In the genomic region with DNA sequence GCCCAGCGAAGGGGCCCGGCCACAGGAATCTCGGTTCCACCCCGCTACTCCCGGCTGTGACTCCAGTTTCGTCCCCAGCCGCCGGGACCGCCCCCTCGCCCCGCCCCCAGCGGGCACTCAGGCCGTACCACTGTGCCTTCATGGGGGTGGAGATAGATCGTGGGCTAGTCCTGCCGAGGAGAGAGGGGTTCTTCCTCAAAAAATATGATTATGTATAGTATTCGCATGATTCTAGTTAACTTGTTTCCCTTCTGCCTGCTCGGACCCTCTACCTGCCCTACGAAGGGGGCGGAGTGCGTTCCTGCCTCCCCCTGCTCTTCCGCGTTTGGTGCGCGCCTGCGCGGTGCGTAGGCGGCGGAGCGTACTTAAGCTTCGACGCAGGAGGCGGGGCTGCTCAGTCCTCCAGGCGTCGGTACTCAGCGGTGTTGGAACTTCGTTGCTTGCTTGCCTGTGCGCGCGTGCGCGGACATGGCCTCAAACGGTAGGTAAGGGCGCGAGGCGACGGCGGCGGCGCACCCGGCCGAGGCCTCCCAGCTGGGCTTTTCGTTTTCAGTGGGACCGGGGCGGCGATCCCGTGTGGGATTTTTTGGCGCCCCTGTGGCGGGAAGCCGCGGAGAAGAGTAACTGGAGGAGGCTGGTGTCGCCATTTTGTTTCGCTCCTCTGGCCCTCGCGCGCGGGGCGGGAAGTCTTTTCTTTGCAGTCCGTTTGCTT, we compare ENCODE assay signal across 1 cellular context.
TF ChIP-seq lines count a peak whose summit lies in the region.

Gene FUS (plus strand): TSS at position 393 of the 712 bp plus-strand sequence. CDS start 76 bp downstream, at position 469.

TF ChIP-seq in K562, 482 proteins besides CTCF, POLR2A, EP300 and RAD21 (continued from another document and continues in another):
- TF ChIP-seq, protein P1, sequence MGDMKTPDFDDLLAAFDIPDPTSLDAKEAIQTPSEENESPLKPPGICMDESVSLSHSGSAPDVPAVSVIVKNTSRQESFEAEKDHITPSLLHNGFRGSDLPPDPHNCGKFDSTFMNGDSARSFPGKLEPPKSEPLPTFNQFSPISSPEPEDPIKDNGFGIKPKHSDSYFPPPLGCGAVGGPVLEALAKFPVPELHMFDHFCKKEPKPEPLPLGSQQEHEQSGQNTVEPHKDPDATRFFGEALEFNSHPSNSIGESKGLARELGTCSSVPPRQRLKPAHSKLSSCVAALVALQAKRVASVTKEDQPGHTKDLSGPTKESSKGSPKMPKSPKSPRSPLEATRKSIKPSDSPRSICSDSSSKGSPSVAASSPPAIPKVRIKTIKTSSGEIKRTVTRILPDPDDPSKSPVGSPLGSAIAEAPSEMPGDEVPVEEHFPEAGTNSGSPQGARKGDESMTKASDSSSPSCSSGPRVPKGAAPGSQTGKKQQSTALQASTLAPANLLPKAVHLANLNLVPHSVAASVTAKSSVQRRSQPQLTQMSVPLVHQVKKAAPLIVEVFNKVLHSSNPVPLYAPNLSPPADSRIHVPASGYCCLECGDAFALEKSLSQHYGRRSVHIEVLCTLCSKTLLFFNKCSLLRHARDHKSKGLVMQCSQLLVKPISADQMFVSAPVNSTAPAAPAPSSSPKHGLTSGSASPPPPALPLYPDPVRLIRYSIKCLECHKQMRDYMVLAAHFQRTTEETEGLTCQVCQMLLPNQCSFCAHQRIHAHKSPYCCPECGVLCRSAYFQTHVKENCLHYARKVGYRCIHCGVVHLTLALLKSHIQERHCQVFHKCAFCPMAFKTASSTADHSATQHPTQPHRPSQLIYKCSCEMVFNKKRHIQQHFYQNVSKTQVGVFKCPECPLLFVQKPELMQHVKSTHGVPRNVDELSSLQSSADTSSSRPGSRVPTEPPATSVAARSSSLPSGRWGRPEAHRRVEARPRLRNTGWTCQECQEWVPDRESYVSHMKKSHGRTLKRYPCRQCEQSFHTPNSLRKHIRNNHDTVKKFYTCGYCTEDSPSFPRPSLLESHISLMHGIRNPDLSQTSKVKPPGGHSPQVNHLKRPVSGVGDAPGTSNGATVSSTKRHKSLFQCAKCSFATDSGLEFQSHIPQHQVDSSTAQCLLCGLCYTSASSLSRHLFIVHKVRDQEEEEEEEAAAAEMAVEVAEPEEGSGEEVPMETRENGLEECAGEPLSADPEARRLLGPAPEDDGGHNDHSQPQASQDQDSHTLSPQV (IDR thresholded peaks at IDR 0.05) = no peak; the same call in 1 of the 2 replicates
- TF ChIP-seq TCF7 (IDR thresholded peaks at IDR 0.05; ENCODE audit: borderline replicate concordance) (0 out of 2 replicates have a peak, but pooled peaks have one; percentile 63), TOE1 (IDR thresholded peaks at IDR 0.05; ENCODE audit: borderline replicate concordance) (peak; percentile 99), TOE1 (CRISPR knock-in tag; IDR thresholded peaks at IDR 0.05; ENCODE audit: borderline replicate concordance, low read depth) (peak; percentile 79; the same call in 1 of the 2 replicates), FOXO4 (CRISPR knock-in tag; IDR thresholded peaks at IDR 0.05) (peak; percentile 80; the same call in 1 of the 2 replicates), NFIC (IDR thresholded peaks at IDR 0.05) (peak; percentile 83), HMG20B (CRISPR knock-in tag; IDR thresholded peaks at IDR 0.05) (peak; percentile 83; the same call in 1 of the 2 replicates), SMAD1 (IDR thresholded peaks at IDR 0.05; ENCODE audit: low read depth, low read length, partially characterized antibody) (peak; percentile 98), NR2F6 (CRISPR knock-in tag; IDR thresholded peaks at IDR 0.05) (peak; percentile 54; the same call in 1 of the 2 replicates), CBX1 (IDR thresholded peaks at IDR 0.05; ENCODE audit: low read depth) (peak; percentile 97), KDM5B (IDR thresholded peaks at IDR 0.05; ENCODE audit: insufficient replicate concordance, low read depth, low read length) (peak; percentile 100), CBFA2T3 (IDR thresholded peaks at IDR 0.05) (peak; percentile 29; the same call in 1 of the 2 replicates), PHF8 (IDR thresholded peaks at IDR 0.05; ENCODE audit: borderline replicate concordance, low read length) (peak; percentile 89), TBL1XR1 (IDR thresholded peaks at IDR 0.05; ENCODE audit: low read length in 2 of 2) (peak in 1 of 2 experiments; percentile 91; a peak in 1 of 4 replicates), ZNF232 (CRISPR knock-in tag; IDR thresholded peaks at IDR 0.05) (peak; percentile 86; the same call in 1 of the 2 replicates), XRCC5 (IDR thresholded peaks at IDR 0.05; ENCODE audit: low read depth, low read length) (0 out of 2 replicates have a peak, but pooled peaks have one; percentile 4), USF1 (CRISPR knock-in tag; IDR thresholded peaks at IDR 0.05) (0 out of 2 replicates have a peak, but pooled peaks have one; percentile 29), RFX5 (IDR thresholded peaks at IDR 0.05; ENCODE audit: low read depth, low read length) (peak; percentile 47; the same call in 1 of the 2 replicates), E2F5 (CRISPR knock-in tag; IDR thresholded peaks at IDR 0.05) (peak; percentile 68; the same call in 1 of the 2 replicates), CBX5 (IDR thresholded peaks at IDR 0.05; ENCODE audit: borderline replicate concordance, low read depth) (0 out of 2 replicates have a peak, but pooled peaks have one; percentile 20), MCM5 (IDR thresholded peaks at IDR 0.05; ENCODE audit: low read depth) (no peak), SRSF7 (optimal IDR thresholded peaks at IDR 0.05; ENCODE audit: low read depth, low read length) (peak; percentile 95), HMGXB4 (CRISPR knock-in tag; IDR thresholded peaks at IDR 0.05) (peak; percentile 26; the same call in 1 of the 2 replicates), BRD9 (IDR thresholded peaks at IDR 0.05; ENCODE audit: low read depth, partially characterized antibody) (peak; percentile 26), SUPT5H (IDR thresholded peaks at IDR 0.05) (peak; percentile 100), BCLAF1 (IDR thresholded peaks at IDR 0.05; ENCODE audit: borderline replicate concordance in 1 of 2, control insufficient read depth in 1 of 2, low read depth in 2 of 2, low read length in 1 of 2) (peak in 1 of 2 experiments; percentile 100; a peak in 2 of 4 replicates), NUFIP1 (IDR thresholded peaks at IDR 0.05; ENCODE audit: partially characterized antibody) (peak; percentile 97), NEUROD1 (IDR thresholded peaks at IDR 0.05; ENCODE audit: borderline replicate concordance, low read depth, low read length, partially characterized antibody) (peak; percentile 93), ZNF830 (CRISPR knock-in tag; IDR thresholded peaks at IDR 0.05) (peak; percentile 97; the same call in 1 of the 2 replicates), MTA3 (IDR thresholded peaks at IDR 0.05; ENCODE audit: borderline replicate concordance) (peak; percentile 100), ZNF609 (CRISPR knock-in tag; IDR thresholded peaks at IDR 0.05; ENCODE audit: borderline replicate concordance) (peak; percentile 95)
- TF ChIP-seq, protein P2, sequence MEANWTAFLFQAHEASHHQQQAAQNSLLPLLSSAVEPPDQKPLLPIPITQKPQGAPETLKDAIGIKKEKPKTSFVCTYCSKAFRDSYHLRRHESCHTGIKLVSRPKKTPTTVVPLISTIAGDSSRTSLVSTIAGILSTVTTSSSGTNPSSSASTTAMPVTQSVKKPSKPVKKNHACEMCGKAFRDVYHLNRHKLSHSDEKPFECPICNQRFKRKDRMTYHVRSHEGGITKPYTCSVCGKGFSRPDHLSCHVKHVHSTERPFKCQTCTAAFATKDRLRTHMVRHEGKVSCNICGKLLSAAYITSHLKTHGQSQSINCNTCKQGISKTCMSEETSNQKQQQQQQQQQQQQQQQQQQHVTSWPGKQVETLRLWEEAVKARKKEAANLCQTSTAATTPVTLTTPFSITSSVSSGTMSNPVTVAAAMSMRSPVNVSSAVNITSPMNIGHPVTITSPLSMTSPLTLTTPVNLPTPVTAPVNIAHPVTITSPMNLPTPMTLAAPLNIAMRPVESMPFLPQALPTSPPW (CRISPR knock-in tag; IDR thresholded peaks at IDR 0.05) = peak; percentile 92
- TF ChIP-seq, protein P3, sequence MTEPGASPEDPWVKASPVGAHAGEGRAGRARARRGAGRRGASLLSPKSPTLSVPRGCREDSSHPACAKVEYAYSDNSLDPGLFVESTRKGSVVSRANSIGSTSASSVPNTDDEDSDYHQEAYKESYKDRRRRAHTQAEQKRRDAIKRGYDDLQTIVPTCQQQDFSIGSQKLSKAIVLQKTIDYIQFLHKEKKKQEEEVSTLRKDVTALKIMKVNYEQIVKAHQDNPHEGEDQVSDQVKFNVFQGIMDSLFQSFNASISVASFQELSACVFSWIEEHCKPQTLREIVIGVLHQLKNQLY (CRISPR knock-in tag; conservative IDR thresholded peaks at IDR 0.05) = peak; percentile 68 to 71; a peak in 1 of 4 replicates
